Comparison of ENCODE assay signal across 17 cellular contexts in the genomic region with DNA sequence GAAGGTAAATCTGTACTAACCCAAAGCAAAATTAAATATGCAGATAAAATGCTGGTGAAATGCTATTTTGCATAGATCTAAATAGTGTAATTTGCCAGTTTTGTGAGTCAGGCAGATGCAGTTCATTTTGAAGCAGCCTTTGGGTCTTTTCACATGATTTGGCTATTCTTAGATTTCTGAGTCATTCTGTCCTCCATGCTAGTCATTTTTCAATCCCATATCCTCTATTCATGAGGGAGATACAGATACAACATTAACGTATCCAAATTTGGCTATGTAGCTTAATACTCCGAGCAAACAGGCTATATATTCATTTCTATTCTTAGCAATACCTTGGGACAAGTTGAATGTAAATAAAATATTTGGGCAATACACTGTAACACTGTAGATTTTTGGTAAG.
DNase-seq lines count a peak whose midpoint lies in the region; ATAC-seq and TF ChIP-seq lines count a peak whose summit lies in the region.
"Had no signal": no experiment of that assay in that cellular context is flagged by ENCODE, and none has a peak within 500 bp of the region (broad histone marks: within the 10 kb centered on the region; RNA-seq: fewer than 3 reads in every experiment).

No MANE protein-coding gene starts in this region.

- H3K4me3 Mint-ChIP-seq in progenitor cell of endocrine pancreas (ENCODE audit: low read depth) = no peak overlapping the region
- H3K4me3 Mint-ChIP-seq: activated T-helper 17 cell treated with anti-CD3 and anti-CD28 coated beads, Interleukin-2, amount 50 U/mL, for 72 hours had no signal

- peaks cover 6% of the 10 kb centered on the region for H3K9me3 Mint-ChIP-seq in progenitor cell of endocrine pancreas (ENCODE audit: low read depth)
- H3K9me3 Mint-ChIP-seq: activated T-helper 17 cell treated with anti-CD3 and anti-CD28 coated beads, Interleukin-2, amount 50 U/mL, for 72 hours had no signal

- no peaks in the 10 kb centered on the region for H3K36me3 Mint-ChIP-seq in progenitor cell of endocrine pancreas (ENCODE audit: insufficient read depth)

- ATAC-seq in GM18870 (IDR thresholded peaks at IDR 0.05; ENCODE audit: unreplicated experiment) = peak; percentile 82
- ATAC-seq in HG02973 (IDR thresholded peaks at IDR 0.05; ENCODE audit: unreplicated experiment) = no peak
- no peak for ATAC-seq in HG02642 (IDR thresholded peaks at IDR 0.05; ENCODE audit: poor library complexity, unreplicated experiment)
- ATAC-seq: activated T-helper 17 cell treated with anti-CD3 and anti-CD28 coated beads, Interleukin-2, amount 50 U/mL, for 72 hours; left ventricle myocardium superior had no signal

- peak; percentile 79 for DNase-seq in fibroblast of pulmonary artery (ENCODE audit: low read depth)
- no peak for DNase-seq in activated effector memory CD4-positive, alpha-beta T cell treated with Interleukin-2 at 50 U/mL for 16 hours
- no peak for DNase-seq in progenitor cell of endocrine pancreas (ENCODE audit: low spot score, unreplicated experiment)
- DNase-seq: activated CD4-positive, CD25-positive, alpha-beta regulatory T cell; DMS153; left ventricle myocardium superior; NCI-H2227 treated with DMSO at 0.1 percent for 48 hours; nucleus accumbens; SHP77; stimulated activated CD4-positive, alpha-beta T cell treated with anti-CD3 and anti-CD28 coated beads, Interleukin-2, amount 100 ng/mL, for 48 hours; stimulated activated naive CD4-positive, alpha-beta T cell treated with Interleukin-2 at 50 U/mL for 16 hours had no signal

- H3K27ac ChIP-seq in VCaP = peak overlapping the region; percentile 87
- peak overlapping the region; percentile 56 for H3K27ac ChIP-seq in temporal lobe (ENCODE audit: low read depth, low read length)

- TF ChIP-seq CTCF in VCaP (conservative IDR thresholded peaks at IDR 0.05) (no peak), fibroblast of pulmonary artery (IDR thresholded peaks at IDR 0.05; ENCODE audit: low read length, missing control alignments) (no peak), progenitor cell of endocrine pancreas (IDR thresholded peaks at IDR 0.05; ENCODE audit: unreplicated experiment) (no peak)

- no peak overlapping the region for H3K27ac Mint-ChIP-seq in progenitor cell of endocrine pancreas
- H3K27ac Mint-ChIP-seq: activated T-helper 17 cell treated with anti-CD3 and anti-CD28 coated beads, Interleukin-2, amount 50 U/mL, for 72 hours had no signal

- H3K4me1 Mint-ChIP-seq in progenitor cell of endocrine pancreas (ENCODE audit: low read depth) = peaks cover 11% of the 10 kb centered on the region
- H3K4me1 Mint-ChIP-seq: activated T-helper 17 cell treated with anti-CD3 and anti-CD28 coated beads, Interleukin-2, amount 50 U/mL, for 72 hours had no signal

- no peak overlapping the region for H3K4me3 ChIP-seq in fibroblast of pulmonary artery (replicated peaks; ENCODE audit: low read depth, low read length)

- no peaks in the 10 kb centered on the region for H3K27me3 Mint-ChIP-seq in progenitor cell of endocrine pancreas
- H3K27me3 Mint-ChIP-seq: activated T-helper 17 cell treated with anti-CD3 and anti-CD28 coated beads, Interleukin-2, amount 50 U/mL, for 72 hours had no signal
